Comparison of ENCODE assay signal across 18 cellular contexts in the genomic region with DNA sequence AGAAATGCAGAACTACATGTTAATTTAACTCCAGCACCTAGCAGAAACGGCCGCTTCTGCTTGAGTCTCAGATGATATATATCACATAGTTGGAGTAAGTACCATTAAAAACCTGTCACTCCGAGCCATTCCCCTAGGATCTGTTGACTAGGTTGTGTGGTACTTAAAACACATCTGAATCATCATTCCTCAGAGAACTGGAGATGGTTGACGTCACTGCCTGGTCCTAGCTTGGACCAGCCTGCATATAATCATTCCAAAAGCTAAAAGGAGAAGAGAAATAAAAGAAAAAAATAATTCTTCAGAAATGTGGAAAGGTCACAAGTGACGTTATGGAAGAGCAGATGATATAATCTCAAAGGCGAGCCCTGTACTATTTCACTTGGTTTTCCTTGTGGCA. TPM values are rescaled to one million over a fixed set of nuclear protein-coding genes. Genes with fewer than 3 reads are reported as not detected.
"Had no signal": no experiment of that assay in that cellular context is flagged by ENCODE, and none has a peak within 500 bp of the region (broad histone marks: within the 10 kb centered on the region; RNA-seq: fewer than 3 reads in every experiment).

No MANE protein-coding gene starts in this region.

- H3K36me3 ChIP-seq: prostate gland had no signal

- ATAC-seq: right cardiac atrium; stimulated activated naive CD8-positive, alpha-beta T cell treated with anti-CD3 and anti-CD28 coated beads, Interleukin-15, Interleukin-2, amounts not matched to agents 100 U/mL and 50 U/mL, for 24 hours; T-helper 17 cell had no signal

- H3K4me3 ChIP-seq: dorsolateral prefrontal cortex, prostate gland, smooth muscle cell, upper lobe of left lung had no signal

- H3K27ac ChIP-seq: dorsolateral prefrontal cortex, prostate gland, upper lobe of left lung had no signal

- H3K27me3 ChIP-seq: dorsolateral prefrontal cortex, upper lobe of left lung had no signal

- H3K27me3 Mint-ChIP-seq: activated B cell treated with CpG ODN at 0.5 μM for 24 hours, T-helper 17 cell had no signal

- H3K27ac Mint-ChIP-seq: activated B cell treated with CpG ODN at 0.5 μM for 24 hours; activated T-helper 1 cell treated with anti-CD3 and anti-CD28 coated beads, Interleukin-12 subunit alpha, Interleukin-12 subunit beta, Interleukin-2, Interleukin-4 antibody, amounts not matched to agents 30 ng/mL and 10 ng/mL and 1 ng/mL, durations not matched to agents 14 hours and 24 hours and 36 hours; endodermal cell; nephron; T-helper 17 cell had no signal

- H3K9me3 ChIP-seq: prostate gland, upper lobe of left lung had no signal

- H3K4me1 Mint-ChIP-seq: nephron had no signal

- DNase-seq: activated B cell treated with CpG ODN at 0.5 μM for 24 hours; activated CD4-positive, alpha-beta T cell treated with anti-CD3 and anti-CD28 coated beads, Interleukin-2, amount 50 U/mL, for 1 hour; aorta; dorsolateral prefrontal cortex; endodermal cell; kidney glomerular epithelial cell; nucleus accumbens; right cardiac atrium; stimulated activated CD4-positive, alpha-beta T cell treated with anti-CD3 and anti-CD28 coated beads, Interleukin-4, amount 100 ng/mL, for 4 hours; stimulated activated CD8-positive, alpha-beta memory T cell treated with anti-CD3 and anti-CD28 coated beads, Interleukin-4, amount 100 ng/mL, for 48 hours; stimulated activated naive CD8-positive, alpha-beta T cell treated with anti-CD3 and anti-CD28 coated beads, Interleukin-15, Interleukin-2, amounts not matched to agents 100 U/mL and 50 U/mL, for 24 hours; T-helper 17 cell; upper lobe of left lung had no signal

- H3K4me1 ChIP-seq: prostate gland had no signal

- H3K4me2 ChIP-seq: smooth muscle cell had no signal

- H3K4me3 Mint-ChIP-seq: activated B cell treated with CpG ODN at 0.5 μM for 24 hours; activated T-helper 1 cell treated with anti-CD3 and anti-CD28 coated beads, Interleukin-12 subunit alpha, Interleukin-12 subunit beta, Interleukin-2, Interleukin-4 antibody, amounts not matched to agents 30 ng/mL and 10 ng/mL and 1 ng/mL, durations not matched to agents 14 hours and 24 hours and 36 hours; endodermal cell; nephron; T-helper 17 cell had no signal

- H3K9me3 Mint-ChIP-seq: activated B cell treated with CpG ODN at 0.5 μM for 24 hours; activated T-helper 1 cell treated with anti-CD3 and anti-CD28 coated beads, Interleukin-12 subunit alpha, Interleukin-12 subunit beta, Interleukin-2, Interleukin-4 antibody, amounts not matched to agents 30 ng/mL and 10 ng/mL and 1 ng/mL, durations not matched to agents 14 hours and 24 hours and 36 hours; endodermal cell; nephron had no signal

RNA-seq across cellular contexts. Expression of gene GAS2L2, which starts 52.9 kb away (rescaled TPM):
- total RNA-seq: activated B cell treated with CpG ODN at 0.5 μM for 24 hours, aorta, epithelial cell of proximal tubule, prostate gland, smooth muscle cell, T-helper 17 cell had no signal
- polyA plus RNA-seq: smooth muscle cell had no signal
